In the genomic region with DNA sequence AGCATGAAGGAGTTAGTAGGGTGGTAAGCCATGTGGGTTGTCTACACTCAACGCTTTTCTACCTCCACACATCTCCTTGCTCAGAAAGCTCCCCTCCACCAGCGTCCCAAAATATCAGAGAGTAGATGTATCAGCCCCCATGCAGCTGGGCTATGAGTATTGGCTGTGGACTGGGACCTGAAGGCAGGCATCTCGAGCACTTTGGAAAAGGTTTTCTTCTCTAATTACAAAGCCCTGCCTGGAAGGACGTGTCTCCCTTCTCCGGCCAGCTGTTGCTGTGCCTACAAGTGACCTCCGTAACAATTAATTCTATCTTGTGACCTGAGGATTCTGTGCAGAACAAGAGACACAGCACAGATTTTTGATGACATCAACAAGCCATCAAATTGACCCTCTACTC, we compare ENCODE assay signal across 20 cellular contexts.
DNase-seq lines count a peak whose midpoint lies in the region; ATAC-seq and TF ChIP-seq lines count a peak whose summit lies in the region.
"Had no signal": no experiment of that assay in that cellular context is flagged by ENCODE, and none has a peak within 500 bp of the region (broad histone marks: within the 10 kb centered on the region; RNA-seq: fewer than 3 reads in every experiment).

No MANE protein-coding gene starts in this region.

- H3K4me3 ChIP-seq in PC-9 (no peak overlapping the region), gastrocnemius medialis (no peak overlapping the region)
- H3K4me3 ChIP-seq: BLaER1 had no signal

- no peaks in the 10 kb centered on the region for H3K79me2 ChIP-seq in PC-9 (ENCODE audit: low read depth)

- in situ Hi-C loops in gastrocnemius medialis (cut with MboI; ENCODE audit: low sequenced_read_pairs in 4 of 4): no loop called here

- H4K20me1 ChIP-seq in PC-9 (ENCODE audit: insufficient read depth): no peaks in the 10 kb centered on the region
- H4K20me1 ChIP-seq: BLaER1 had no signal

- H3K27me3 ChIP-seq in PC-9 (ENCODE audit: insufficient read depth, low read depth) (no peaks in the 10 kb centered on the region), foreskin keratinocyte (no peaks in the 10 kb centered on the region), gastrocnemius medialis (no peaks in the 10 kb centered on the region)
- H3K27me3 ChIP-seq: BLaER1 had no signal

- H3K9me3 ChIP-seq in PC-9 (ENCODE audit: insufficient read depth, low read depth): no peaks in the 10 kb centered on the region
- H3K9me3 ChIP-seq in gastrocnemius medialis: no peaks in the 10 kb centered on the region

- CTCF ChIA-PET in PC-9 (lab: Charles Lee): no interaction called here

- H3K36me3 Mint-ChIP-seq in activated naive CD8-positive, alpha-beta T cell treated with anti-CD3 and anti-CD28 coated beads for 36 hours: no peaks in the 10 kb centered on the region

- TF ChIP-seq CTCF in PC-9 (conservative IDR thresholded peaks at IDR 0.05) (no peak), foreskin keratinocyte (conservative IDR thresholded peaks at IDR 0.05) (no peak), gastrocnemius medialis (IDR thresholded peaks at IDR 0.05 in 4 of 5, conservative IDR thresholded peaks at IDR 0.05 in 1 of 5) (no peak)

- H3K4me2 ChIP-seq in PC-9: peak overlapping the region; percentile 65
- H3K4me2 ChIP-seq: BLaER1 had no signal

- ATAC-seq in foreskin keratinocyte (no peak), gastrocnemius medialis (peak in 1 of 2 donors; percentile 34)
- no peak for ATAC-seq in stimulated activated naive CD8-positive, alpha-beta T cell treated with anti-CD3 and anti-CD28 coated beads, Interleukin-15, amount 100 ng/mL, for 72 hours
- ATAC-seq: Right ventricle myocardium inferior had no signal

- POLR2A ChIA-PET in PC-9 (lab: Charles Lee; ENCODE audit: unreplicated experiment): interaction anchor here (0.5 kb wide), 1 partner anchor 15 kb away, joined by 7 read pairs; no protein-coding TSS in a partner anchor

- H3K9me3 Mint-ChIP-seq in stimulated activated naive CD8-positive, alpha-beta T cell treated with anti-CD3 and anti-CD28 coated beads, Interleukin-15, amount 100 ng/mL, for 72 hours: peaks cover 3 to 8% of the 10 kb centered on the region in 2 donors
- H3K9me3 Mint-ChIP-seq in activated naive CD8-positive, alpha-beta T cell treated with anti-CD3 and anti-CD28 coated beads for 36 hours: peaks cover 1% of the 10 kb centered on the region
- H3K9me3 Mint-ChIP-seq: CD4-positive, alpha-beta T cell; HFFc6 had no signal

- DNase-seq in PC-9 (no peak), foreskin keratinocyte (no peak), gastrocnemius medialis (no peak), GM19240 (ENCODE audit: insufficient read length, low spot score) (no peak), medulla oblongata (ENCODE audit: extremely low spot score) (no peak)
- no peak for DNase-seq in stimulated activated naive CD8-positive, alpha-beta T cell treated with anti-CD3 and anti-CD28 coated beads, Interleukin-15, amount 100 ng/mL, for 72 hours
- DNase-seq in activated naive CD8-positive, alpha-beta T cell treated with anti-CD3 and anti-CD28 coated beads for 36 hours: no peak
- DNase-seq: CD4-positive, alpha-beta T cell; COR-L47; DMS 273 treated with DMSO at 0.1 percent for 48 hours; H7; HFFc6; MM.1S; NCI-H1092; NCI-H1436; NCI-H187 treated with DMSO at 0.1 percent for 48 hours; NCI-H748 treated with DMSO at 0.1 percent for 48 hours; NK-92 treated with Interleukin-12 subunit alpha and Interleukin-12 subunit beta, amount 100 ng/mL, for 24 hours had no signal

- 0 out of 2 replicates have a peak, but pooled peaks cover under 1% of the 10 kb centered on the region for H3K36me3 ChIP-seq in PC-9 (ENCODE audit: low read depth)
- no peaks in the 10 kb centered on the region for H3K36me3 ChIP-seq in gastrocnemius medialis
- H3K36me3 ChIP-seq: BLaER1 had no signal

- H3K4me1 ChIP-seq in PC-9 (replicated peaks; ENCODE audit: insufficient read depth): peaks cover 31% of the 10 kb centered on the region
- H3K4me1 ChIP-seq in foreskin keratinocyte: peaks cover 16% of the 10 kb centered on the region
- H3K4me1 ChIP-seq in gastrocnemius medialis: peaks cover 22 to 25% of the 10 kb centered on the region in 2 donors

- H3K9me2 ChIP-seq in PC-9 (ENCODE audit: insufficient read depth): no peaks in the 10 kb centered on the region

- H2AFZ ChIP-seq in PC-9: no peak overlapping the region

- no peak overlapping the region for H3K4me3 Mint-ChIP-seq in stimulated activated naive CD8-positive, alpha-beta T cell treated with anti-CD3 and anti-CD28 coated beads, Interleukin-15, amount 100 ng/mL, for 72 hours
- H3K4me3 Mint-ChIP-seq in activated naive CD8-positive, alpha-beta T cell treated with anti-CD3 and anti-CD28 coated beads for 36 hours: no peak overlapping the region
- H3K4me3 Mint-ChIP-seq: CD4-positive, alpha-beta T cell; HFFc6 had no signal

- H3K27ac ChIP-seq in PC-9 (peak overlapping the region; percentile 97), foreskin keratinocyte (peak overlapping the region; percentile 80), gastrocnemius medialis (peak overlapping the region; percentile 76 to 87 (median 81))
- H3K27ac ChIP-seq: BLaER1 had no signal

- no peaks in the 10 kb centered on the region for H3K27me3 Mint-ChIP-seq in stimulated activated naive CD8-positive, alpha-beta T cell treated with anti-CD3 and anti-CD28 coated beads, Interleukin-15, amount 100 ng/mL, for 72 hours
- H3K27me3 Mint-ChIP-seq in activated naive CD8-positive, alpha-beta T cell treated with anti-CD3 and anti-CD28 coated beads for 36 hours: no peaks in the 10 kb centered on the region
- H3K27me3 Mint-ChIP-seq: CD4-positive, alpha-beta T cell had no signal

- peaks cover 13% of the 10 kb centered on the region for H3K4me1 Mint-ChIP-seq in stimulated activated naive CD8-positive, alpha-beta T cell treated with anti-CD3 and anti-CD28 coated beads, Interleukin-15, amount 100 ng/mL, for 72 hours
- peaks cover 12% of the 10 kb centered on the region for H3K4me1 Mint-ChIP-seq in activated naive CD8-positive, alpha-beta T cell treated with anti-CD3 and anti-CD28 coated beads for 36 hours

- no TSS peak for BruUV-seq in PC-9 (replicated peaks; lab: Mats Ljungman, UMichigan)

- H3F3A ChIP-seq in PC-9 (ENCODE audit: insufficient read depth, low read depth): peaks cover 26% of the 10 kb centered on the region

- H3K27ac Mint-ChIP-seq in stimulated activated naive CD8-positive, alpha-beta T cell treated with anti-CD3 and anti-CD28 coated beads, Interleukin-15, amount 100 ng/mL, for 72 hours: no peak overlapping the region
- no peak overlapping the region for H3K27ac Mint-ChIP-seq in activated naive CD8-positive, alpha-beta T cell treated with anti-CD3 and anti-CD28 coated beads for 36 hours
- H3K27ac Mint-ChIP-seq: CD4-positive, alpha-beta T cell; HFFc6 had no signal

- TF ChIP-seq POLR2A in gastrocnemius medialis (IDR thresholded peaks at IDR 0.05): no peak

- intact Hi-C loops in PC-9 (cut with micrococcal nuclease; ENCODE audit: unreplicated experiment) (loop anchor here (10.0 kb wide), 1 partner anchor 64 kb away; no protein-coding TSS in a partner anchor), gastrocnemius medialis (cut with DNase I; ENCODE audit: low total_unique reads) (loop anchor here (5.0 kb wide), 1 partner anchor 459 kb away; no protein-coding TSS in a partner anchor)
